ENCODE assay signal across 1 cellular context in the genomic region with DNA sequence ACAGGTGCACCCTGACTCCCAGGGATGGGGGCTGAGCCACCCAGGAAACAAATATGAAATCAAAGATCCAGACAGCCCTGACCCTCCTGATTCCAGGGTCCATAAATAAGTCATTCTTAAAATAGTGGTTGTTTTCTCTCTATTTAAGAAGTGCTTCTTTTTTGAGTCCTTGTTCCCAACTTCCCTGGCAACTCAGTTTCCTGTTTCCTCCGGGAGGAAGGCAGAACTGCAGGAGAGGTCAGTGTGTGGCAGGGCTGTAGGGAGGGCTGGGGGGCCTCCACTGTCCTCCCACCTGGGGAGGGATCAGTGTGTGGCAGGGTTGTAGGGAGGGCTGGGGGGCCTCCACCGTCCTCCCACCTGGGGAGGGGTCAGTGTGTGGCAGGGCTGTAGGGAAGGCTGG.
TF ChIP-seq lines count a peak whose summit lies in the region.

No MANE protein-coding gene starts in this region.

TF ChIP-seq in GM12878, 131 proteins besides CTCF, POLR2A, EP300 and RAD21:
- TF ChIP-seq CBX5 (IDR thresholded peaks at IDR 0.05; ENCODE audit: low read depth) (no peak), ZBED1 (IDR thresholded peaks at IDR 0.05; ENCODE audit: borderline replicate concordance) (no peak), SP1 (IDR thresholded peaks at IDR 0.05; ENCODE audit: low read depth, low read length) (no peak), SIN3A (IDR thresholded peaks at IDR 0.05; ENCODE audit: low read depth, low read length) (no peak), NR2C2 (IDR thresholded peaks at IDR 0.05; ENCODE audit: borderline replicate concordance, control insufficient read depth, insufficient read length, low read depth) (no peak)
